ENCODE assay signal across 10 cellular contexts in the genomic region with DNA sequence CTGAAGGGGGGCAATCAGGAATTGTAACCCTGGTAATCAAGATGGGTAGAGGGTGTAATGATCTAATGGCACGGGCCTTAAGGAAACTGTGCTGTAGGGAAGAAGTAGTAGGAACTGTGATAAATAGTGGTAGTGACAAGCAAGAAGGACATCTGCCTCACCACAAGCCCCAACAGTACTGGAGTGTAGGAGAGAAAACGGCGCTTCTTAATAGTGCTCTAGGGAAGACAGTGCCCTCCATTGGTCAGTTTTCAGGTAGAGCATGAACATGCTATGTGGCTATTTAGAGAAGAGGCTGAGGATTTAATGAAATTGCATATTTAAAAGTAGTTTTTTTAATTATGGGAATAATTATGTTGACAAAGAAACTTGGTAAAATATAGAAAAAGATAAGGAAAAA. TPM values are rescaled to one million over a fixed set of nuclear protein-coding genes. Genes with fewer than 3 reads are reported as not detected.
A peak's percentile ranks its signal among the peaks of the same experiment; 100 is the strongest.
DNase-seq lines count a peak whose midpoint lies in the region; ATAC-seq, FAIRE-seq and TF ChIP-seq lines count a peak whose summit lies in the region.
"Had no signal": no experiment of that assay in that cellular context is flagged by ENCODE, and none has a peak within 500 bp of the region (broad histone marks: within the 10 kb centered on the region; RNA-seq: fewer than 3 reads in every experiment).

No MANE protein-coding gene starts in this region.

- H3K36me3 ChIP-seq in mammary epithelial cell (ENCODE audit: insufficient read depth, low read length) (peaks cover 10% of the 10 kb centered on the region), NT2/D1 (ENCODE audit: insufficient read depth, insufficient read length, low read length) (peaks cover 29% of the 10 kb centered on the region)
- H3K36me3 ChIP-seq in effector memory CD4-positive, alpha-beta T cell (ENCODE audit: control insufficient read depth, insufficient read depth, low read length) = no peaks in the 10 kb centered on the region

- 98% methylated on average over 3 of the region's 3 CpGs for whole genome bisulfite sequencing in mammary epithelial cell (ENCODE audit: low coverage, missing lambda C conversion rate)

- peaks cover 16% of the 10 kb centered on the region for H3K36me3 Mint-ChIP-seq in MCF 10A (ENCODE audit: insufficient read depth, unreplicated experiment)

- FAIRE-seq in frontal cortex (lab: Jason Lieb, UNC) = no peak

- H3K4me1 Mint-ChIP-seq in MCF 10A (ENCODE audit: insufficient read depth, unreplicated experiment) = no peaks in the 10 kb centered on the region

- H3K4me1 ChIP-seq in mammary epithelial cell (ENCODE audit: insufficient read depth, low read length) = no peaks in the 10 kb centered on the region
- no peaks in the 10 kb centered on the region for H3K4me1 ChIP-seq in NT2/D1 (ENCODE audit: insufficient read depth, insufficient read length)
- H3K4me1 ChIP-seq in effector memory CD4-positive, alpha-beta T cell (ENCODE audit: control insufficient read depth, insufficient read depth, low read length, poor library complexity, severe bottlenecking) = peaks cover 71% of the 10 kb centered on the region
- H3K4me1 ChIP-seq: adrenal gland had no signal

- H2AFZ ChIP-seq in mammary epithelial cell (ENCODE audit: low read depth, low read length) = no peak overlapping the region

- POLR2A ChIA-PET in MCF 10A (lab: Yijun Ruan, JAX) = no interaction called here

- dilution Hi-C loops in mammary epithelial cell (cut with HindIII; ENCODE audit: low sequenced_read_pairs) = no loop called here

- DNase-seq in mammary epithelial cell = no peak
- DNase-seq in MCF 10A (ENCODE audit: unreplicated experiment) = no peak
- peak; percentile 9 for DNase-seq in NT2/D1 (ENCODE audit: low read depth, low spot score)
- no peak for DNase-seq in effector memory CD4-positive, alpha-beta T cell
- DNase-seq in frontal cortex (ENCODE audit: low spot score in 2 of 2) = no peak
- no peak for DNase-seq in NCI-H1694 treated with DMSO at 0.1 percent for 48 hours (lab: John Stamatoyannopoulos, UW)
- DNase-seq in Right ventricle myocardium superior = no peak
- DNase-seq: adrenal gland, NCI-H1092 had no signal

- TF ChIP-seq CTCF in mammary epithelial cell (conservative IDR thresholded peaks at IDR 0.05 in 1 of 2, IDR thresholded peaks at IDR 0.05 in 1 of 2; ENCODE audit: extremely low read depth in 1 of 2, insufficient read depth in 1 of 2, low read depth in 1 of 2, low read length in 2 of 2) = peak; percentile 5 to 11
- no peak for TF ChIP-seq CTCF in MCF 10A (IDR thresholded peaks at IDR 0.05; ENCODE audit: unreplicated experiment)

- no peak overlapping the region for H3K4me2 ChIP-seq in mammary epithelial cell (ENCODE audit: insufficient read depth, low read depth, low read length)

- H3K9me3 ChIP-seq in mammary epithelial cell (replicated peaks; ENCODE audit: insufficient read depth, low read length) (no peaks in the 10 kb centered on the region), NT2/D1 (ENCODE audit: insufficient read depth, low read length) (no peaks in the 10 kb centered on the region)
- no peaks in the 10 kb centered on the region for H3K9me3 ChIP-seq in effector memory CD4-positive, alpha-beta T cell (ENCODE audit: control insufficient read depth, low read length)
- H3K9me3 ChIP-seq: adrenal gland had no signal

- no peak overlapping the region for H3K4me3 Mint-ChIP-seq in MCF 10A (ENCODE audit: unreplicated experiment)

- no peak overlapping the region for H3K27ac ChIP-seq in mammary epithelial cell (ENCODE audit: insufficient read depth, low read depth, low read length)
- peak overlapping the region; percentile 62 for H3K27ac ChIP-seq in effector memory CD4-positive, alpha-beta T cell (ENCODE audit: insufficient read depth, low read length, poor library complexity, severe bottlenecking)
- H3K27ac ChIP-seq: adrenal gland had no signal

- H3K27me3 ChIP-seq in mammary epithelial cell (ENCODE audit: insufficient read depth, low read length) (no peaks in the 10 kb centered on the region), NT2/D1 (ENCODE audit: insufficient read depth, insufficient read length) (no peaks in the 10 kb centered on the region)
- H3K27me3 ChIP-seq in effector memory CD4-positive, alpha-beta T cell (replicated peaks; ENCODE audit: control insufficient read depth, insufficient read depth, low read length, poor library complexity, severe bottlenecking) = no peaks in the 10 kb centered on the region
- H3K27me3 ChIP-seq: adrenal gland had no signal

- BruUV-seq in mammary epithelial cell (replicated peaks; lab: Mats Ljungman, UMichigan) = no TSS peak
- no TSS peak for BruUV-seq in MCF 10A (replicated peaks; lab: Mats Ljungman, UMichigan)

- in situ Hi-C loops in mammary epithelial cell (cut with MboI; ENCODE audit: low sequenced_read_pairs in 2 of 2) = loop anchor here (10.0 kb wide), 2 partner anchors 357 to 367 kb away; no protein-coding TSS in a partner anchor

- no peaks in the 10 kb centered on the region for H4K20me1 ChIP-seq in mammary epithelial cell (ENCODE audit: insufficient read depth, low read length)

- no peak overlapping the region for H3K27ac Mint-ChIP-seq in MCF 10A (ENCODE audit: low read depth, unreplicated experiment)

- ATAC-seq in Right ventricle myocardium superior (ENCODE audit: poor library complexity) (no peak), HG02678 (IDR thresholded peaks at IDR 0.05; ENCODE audit: unreplicated experiment) (no peak)

- peaks cover 3% of the 10 kb centered on the region for H3K79me2 ChIP-seq in mammary epithelial cell (ENCODE audit: insufficient read depth, low read length)

- H3K27me3 Mint-ChIP-seq in MCF 10A (ENCODE audit: insufficient read depth, unreplicated experiment) = no peaks in the 10 kb centered on the region

- intact Hi-C loops in mammary epithelial cell (cut with micrococcal nuclease) (loop anchor here (10.0 kb wide), 2 partner anchors 97 to 207 kb away; a partner anchor contains a TSS), MCF 10A (cut with micrococcal nuclease) (loop anchor here (10.0 kb wide), 1 partner anchor 97 kb away; a partner anchor contains a TSS), Right ventricle myocardium superior (cut with DNase I) (no loop called here)

- CTCF ChIA-PET in mammary epithelial cell (lab: Charles Lee; ENCODE audit: low non-redundant PET) (interaction anchor here (0.8 kb wide), 1 partner anchor 337 kb away, joined by 8 read pairs; no protein-coding TSS in a partner anchor), MCF 10A (lab: Yijun Ruan, JAX) (interaction anchor here (0.6 to 10.1 kb wide), 3 partner anchors 63 to 360 kb away, joined by 3 to 167 read pairs (median 3); no protein-coding TSS in a partner anchor)

- no peaks in the 10 kb centered on the region for H3K9me3 Mint-ChIP-seq in MCF 10A (ENCODE audit: unreplicated experiment)

- H3K9ac ChIP-seq in mammary epithelial cell (ENCODE audit: insufficient read depth, low read length) (no peak overlapping the region), NT2/D1 (ENCODE audit: insufficient read length, low read depth) (no peak overlapping the region)

- no peak overlapping the region for H3K4me3 ChIP-seq in mammary epithelial cell (replicated peaks in 1 of 3; ENCODE audit: insufficient read depth in 1 of 3, low read depth in 2 of 3, low read length in 3 of 3)
- no peak overlapping the region for H3K4me3 ChIP-seq in NT2/D1 (ENCODE audit: insufficient read length, low read depth)
- peak overlapping the region; percentile 26 for H3K4me3 ChIP-seq in effector memory CD4-positive, alpha-beta T cell (ENCODE audit: insufficient read depth, low read depth, low read length, poor library complexity, severe bottlenecking)
- H3K4me3 ChIP-seq: adrenal gland had no signal

RNA-seq across cellular contexts. Expression of a gene that starts 32.2 kb away (rescaled TPM):
- total RNA-seq in mammary epithelial cell (10 to 100 TPM; 46.1 to 81.7 TPM), MCF 10A (2022) (55.0 and 59.5 TPM in 2 replicates), frontal cortex (30.2 TPM), Right ventricle myocardium superior (4.1 TPM)
- 13.7 TPM for polyA plus RNA-seq in mammary epithelial cell
- 57.2 TPM for polyA minus RNA-seq in mammary epithelial cell

RNA-seq across cellular contexts. Expression of a gene that starts 33.5 kb away (rescaled TPM):
- total RNA-seq in mammary epithelial cell = 10 to 100 TPM; 12.1 to 18.2 TPM
- polyA plus RNA-seq in mammary epithelial cell = 11.7 TPM
- 6.5 TPM for polyA minus RNA-seq in mammary epithelial cell
- total RNA-seq in MCF 10A (2022) = 10.2 and 15.2 TPM in 2 replicates
- total RNA-seq in frontal cortex = 28.9 TPM
- total RNA-seq in Right ventricle myocardium superior = 7.4 TPM
